Comparison of ENCODE assay signal across 25 cellular contexts in genomic region chr11:122181372-122181771, GRCh38.
DNase-seq lines count a peak whose midpoint lies in the region; ATAC-seq, FAIRE-seq and TF ChIP-seq lines count a peak whose summit lies in the region.
"Had no signal": no experiment of that assay in that cellular context is flagged by ENCODE, and none has a peak within 500 bp of the region (broad histone marks: within the 10 kb centered on the region; RNA-seq: fewer than 3 reads in every experiment).

No MANE protein-coding gene starts in this region.

- no peak overlapping the region for H3K4me3 ChIP-seq in A549
- peak overlapping the region; percentile 64; the same call in 1 of the 2 replicates for H3K4me3 ChIP-seq in PC-9
- H3K4me3 ChIP-seq in dorsolateral prefrontal cortex: no peak overlapping the region
- H3K4me3 ChIP-seq in osteoblast (ENCODE audit: insufficient read depth, low read length): no peak overlapping the region
- H3K4me3 ChIP-seq: BLaER1 had no signal

- H3K79me2 ChIP-seq in PC-9 (ENCODE audit: low read depth) (peaks cover 38% of the 10 kb centered on the region), osteoblast (ENCODE audit: insufficient read depth, low read length) (peaks cover 72% of the 10 kb centered on the region)

- CTCF ChIA-PET in A549 (lab: Yijun Ruan, JAX) (interaction anchor here (1.3 to 3.5 kb wide), 2 partner anchors 22 to 24 kb away, joined by 3 to 17 read pairs; no protein-coding TSS in a partner anchor), PC-9 (lab: Charles Lee) (no interaction called here)

- no peak for TF ChIP-seq POLR2A in A549 (IDR thresholded peaks at IDR 0.05; ENCODE audit: low read length)

- intact Hi-C loops in PC-9 (cut with micrococcal nuclease; ENCODE audit: unreplicated experiment) (no loop called here), dorsolateral prefrontal cortex (cut with DNase I) (no loop called here)

- WGBS in A549 (ENCODE audit: missing lambda C conversion rate): 38% methylated on average over 1 of the region's 1 CpG

- no peak overlapping the region for H2AFZ ChIP-seq in PC-9
- no peak overlapping the region for H2AFZ ChIP-seq in osteoblast (ENCODE audit: low read length)

- peaks cover 2 to 27% (median 14%) of the 10 kb centered on the region in 5 donors for H3K27me3 Mint-ChIP-seq in naive thymus-derived CD8-positive, alpha-beta T cell

- H3K36me3 Mint-ChIP-seq in naive thymus-derived CD8-positive, alpha-beta T cell: no peaks in the 10 kb centered on the region
- H3K36me3 Mint-ChIP-seq: activated CD4-positive, alpha-beta memory T cell treated with anti-CD3 and anti-CD28 coated beads for 36 hours; activated naive CD8-positive, alpha-beta T cell; T-cell had no signal

- no peak for TF ChIP-seq EP300 in A549 (IDR thresholded peaks at IDR 0.05)

- H3K9me2 ChIP-seq in PC-9 (ENCODE audit: insufficient read depth): no peaks in the 10 kb centered on the region

- H3K27ac Mint-ChIP-seq in naive thymus-derived CD8-positive, alpha-beta T cell: no peak overlapping the region
- H3K27ac Mint-ChIP-seq: activated CD4-positive, alpha-beta memory T cell treated with anti-CD3 and anti-CD28 coated beads for 36 hours; activated naive CD8-positive, alpha-beta T cell; T-cell had no signal

- DNase-seq in A549 (ENCODE audit: low read depth in 1 of 2, low spot score in 1 of 2): no peak
- no peak for DNase-seq in PC-9
- no peak for DNase-seq in dorsolateral prefrontal cortex
- no peak for DNase-seq in osteoblast (ENCODE audit: insufficient read length, low spot score, missing footprints)
- DNase-seq in OCI-M1 (lab: John Stamatoyannopoulos, UW): no peak
- DNase-seq in naive thymus-derived CD8-positive, alpha-beta T cell: no peak
- no peak for DNase-seq in hepatic stellate cell (ENCODE audit: low spot score)
- DNase-seq: ACHN; activated CD4-positive, alpha-beta memory T cell treated with anti-CD3 and anti-CD28 coated beads for 36 hours; glutamatergic neuron; left colon; mesendoderm; NCI-H1092; NCI-H2029; NCI-H226; nucleus accumbens; SHP77 treated with DMSO at 0.1 percent for 48 hours; small intestine; stimulated activated CD4-positive, alpha-beta T cell treated with anti-CD3 and anti-CD28 coated beads, Interleukin-2, amount 100 ng/mL, for 24 hours; substantia nigra; T-cell had no signal

- peaks cover 32% of the 10 kb centered on the region for H3F3A ChIP-seq in PC-9 (ENCODE audit: insufficient read depth, low read depth)

- POLR2A ChIA-PET in A549 (lab: Yijun Ruan, JAX): no interaction called here
- POLR2A ChIA-PET in PC-9 (lab: Charles Lee; ENCODE audit: unreplicated experiment): no interaction called here
- POLR2A ChIA-PET in naive thymus-derived CD8-positive, alpha-beta T cell (lab: Charles Lee): no interaction called here

- no peak for TF ChIP-seq CTCF in A549 (IDR thresholded peaks at IDR 0.05)
- TF ChIP-seq CTCF in PC-9 (conservative IDR thresholded peaks at IDR 0.05): no peak
- no peak for TF ChIP-seq CTCF in dorsolateral prefrontal cortex (IDR thresholded peaks at IDR 0.05 in 54 of 56, conservative IDR thresholded peaks at IDR 0.05 in 2 of 56; ENCODE audit: low read depth in 1 of 56, partially characterized antibody in 56 of 56)
- no peak for TF ChIP-seq CTCF in osteoblast (IDR thresholded peaks at IDR 0.05; ENCODE audit: extremely low read depth, low read depth, low read length)

- H4K20me1 ChIP-seq in PC-9 (ENCODE audit: insufficient read depth): no peaks in the 10 kb centered on the region
- H4K20me1 ChIP-seq in osteoblast (ENCODE audit: insufficient read depth, low read length): no peaks in the 10 kb centered on the region
- H4K20me1 ChIP-seq: BLaER1 had no signal

- H3K9me3 ChIP-seq in A549: peaks cover 20% of the 10 kb centered on the region
- H3K9me3 ChIP-seq in PC-9 (ENCODE audit: insufficient read depth, low read depth): peaks cover 42% of the 10 kb centered on the region
- peaks cover 14% of the 10 kb centered on the region for H3K9me3 ChIP-seq in osteoblast (ENCODE audit: low read depth, low read length)
- H3K9me3 ChIP-seq: BLaER1 had no signal

- H3K36me3 ChIP-seq in PC-9 (ENCODE audit: low read depth): peaks cover 15% of the 10 kb centered on the region
- H3K36me3 ChIP-seq in osteoblast (ENCODE audit: insufficient read depth, low read length): peaks cover 51% of the 10 kb centered on the region
- H3K36me3 ChIP-seq: BLaER1 had no signal

- FAIRE-seq in A549 (lab: Jason Lieb, UNC): no peak
- FAIRE-seq: D721Med, small intestine had no signal

- H3K4me3 Mint-ChIP-seq in naive thymus-derived CD8-positive, alpha-beta T cell: no peak overlapping the region
- H3K4me3 Mint-ChIP-seq: activated CD4-positive, alpha-beta memory T cell treated with anti-CD3 and anti-CD28 coated beads for 36 hours; activated naive CD8-positive, alpha-beta T cell; T-cell had no signal

- H3K4me1 Mint-ChIP-seq in naive thymus-derived CD8-positive, alpha-beta T cell: no peaks in the 10 kb centered on the region
- H3K4me1 Mint-ChIP-seq: T-cell had no signal

- H3K9me3 Mint-ChIP-seq in naive thymus-derived CD8-positive, alpha-beta T cell: peaks cover 0 to 2% (median 0%) of the 10 kb centered on the region in 9 donors
- H3K9me3 Mint-ChIP-seq: activated CD4-positive, alpha-beta memory T cell treated with anti-CD3 and anti-CD28 coated beads for 36 hours; T-cell had no signal

- ATAC-seq in A549 (no peak), HG02840 (IDR thresholded peaks at IDR 0.05; ENCODE audit: low FRiP score, unreplicated experiment) (no peak)
- no peak for ATAC-seq in naive thymus-derived CD8-positive, alpha-beta T cell
- ATAC-seq: left colon, T-cell had no signal

- TF ChIP-seq RAD21 in A549 (conservative IDR thresholded peaks at IDR 0.05 in 1 of 2, IDR thresholded peaks at IDR 0.05 in 1 of 2): no peak

- H3K4me1 ChIP-seq in A549 (peaks cover 38% of the 10 kb centered on the region), PC-9 (replicated peaks; ENCODE audit: insufficient read depth) (peaks cover 52% of the 10 kb centered on the region), osteoblast (ENCODE audit: insufficient read depth, low read length) (peaks cover 73% of the 10 kb centered on the region)

- H3K27ac ChIP-seq in A549 (peak overlapping the region; percentile 91), PC-9 (peak overlapping the region; percentile 97), dorsolateral prefrontal cortex (peak overlapping the region in 52 of 59 donors; percentile 7 to 90 (median 76)), osteoblast (ENCODE audit: low read depth, low read length) (peak overlapping the region; percentile 85)
- H3K27ac ChIP-seq: BLaER1 had no signal

- no TSS peak for BruUV-seq in PC-9 (replicated peaks; lab: Mats Ljungman, UMichigan)

- H3K27me3 ChIP-seq in PC-9 (ENCODE audit: insufficient read depth, low read depth) (no peaks in the 10 kb centered on the region), dorsolateral prefrontal cortex (no peaks in the 10 kb centered on the region), osteoblast (ENCODE audit: insufficient read depth, low read length) (no peaks in the 10 kb centered on the region)
- H3K27me3 ChIP-seq: BLaER1 had no signal

- H3K4me2 ChIP-seq in A549: peak overlapping the region; percentile 81
- H3K4me2 ChIP-seq in PC-9: peak overlapping the region; percentile 81
- H3K4me2 ChIP-seq in osteoblast (ENCODE audit: insufficient read depth, low read length): no peak overlapping the region
- H3K4me2 ChIP-seq: BLaER1 had no signal

TF ChIP-seq in A549, 52 proteins besides CTCF, POLR2A, EP300 and RAD21:
- TF ChIP-seq ZFP36 (IDR thresholded peaks at IDR 0.05; ENCODE audit: borderline replicate concordance, partially characterized antibody): no peak
- TF ChIP-seq ZSCAN20 (CRISPR knock-in tag; IDR thresholded peaks at IDR 0.05): no peak
- no peak for TF ChIP-seq NFE2L2 (conservative IDR thresholded peaks at IDR 0.05; ENCODE audit: low read length)
- TF ChIP-seq CBX2 (IDR thresholded peaks at IDR 0.05; ENCODE audit: borderline replicate concordance, low read depth): no peak
- TF ChIP-seq CBX8 (IDR thresholded peaks at IDR 0.05): no peak
- no peak for TF ChIP-seq CHD4 (IDR thresholded peaks at IDR 0.05; ENCODE audit: borderline replicate concordance)
- TF ChIP-seq, protein P1, sequence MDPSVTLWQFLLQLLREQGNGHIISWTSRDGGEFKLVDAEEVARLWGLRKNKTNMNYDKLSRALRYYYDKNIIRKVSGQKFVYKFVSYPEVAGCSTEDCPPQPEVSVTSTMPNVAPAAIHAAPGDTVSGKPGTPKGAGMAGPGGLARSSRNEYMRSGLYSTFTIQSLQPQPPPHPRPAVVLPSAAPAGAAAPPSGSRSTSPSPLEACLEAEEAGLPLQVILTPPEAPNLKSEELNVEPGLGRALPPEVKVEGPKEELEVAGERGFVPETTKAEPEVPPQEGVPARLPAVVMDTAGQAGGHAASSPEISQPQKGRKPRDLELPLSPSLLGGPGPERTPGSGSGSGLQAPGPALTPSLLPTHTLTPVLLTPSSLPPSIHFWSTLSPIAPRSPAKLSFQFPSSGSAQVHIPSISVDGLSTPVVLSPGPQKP (IDR thresholded peaks at IDR 0.05; ENCODE audit: low read depth, low read length): no peak
- TF ChIP-seq BHLHE40 (IDR thresholded peaks at IDR 0.05; ENCODE audit: low read depth, low read length): no peak
- no peak for TF ChIP-seq CHD2 (IDR thresholded peaks at IDR 0.05; ENCODE audit: low read length, partially characterized antibody)
- no peak for TF ChIP-seq KDM1A (IDR thresholded peaks at IDR 0.05; ENCODE audit: low read depth)
- TF ChIP-seq ESRRA (IDR thresholded peaks at IDR 0.05; ENCODE audit: borderline replicate concordance, low read length): no peak
- no peak for TF ChIP-seq MAFK (IDR thresholded peaks at IDR 0.05; ENCODE audit: partially characterized antibody)
- no peak for TF ChIP-seq RFX5 (IDR thresholded peaks at IDR 0.05)
- TF ChIP-seq POLR2AphosphoS2 (conservative IDR thresholded peaks at IDR 0.05; ENCODE audit: low read length): no peak
